ENCODE assay signal across 7 cellular contexts in the genomic region with DNA sequence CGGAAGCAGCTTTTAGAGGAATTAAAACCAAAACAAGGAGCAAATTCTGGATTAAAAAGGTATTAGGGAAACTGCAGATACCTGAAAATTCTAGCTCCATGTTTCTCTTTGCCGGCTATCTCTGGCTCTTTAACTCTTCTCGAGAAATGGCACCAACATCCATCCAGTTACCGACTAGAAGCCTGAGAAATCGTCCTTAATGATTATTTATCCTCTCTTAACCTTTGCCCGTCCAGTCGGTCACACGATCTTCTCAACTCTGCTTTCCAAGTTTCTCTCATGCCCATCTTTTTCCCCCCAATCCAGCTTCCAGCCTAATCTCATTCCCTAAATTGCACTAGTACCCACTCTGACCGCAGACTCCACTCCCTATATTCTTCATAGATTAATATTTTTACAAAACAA. TPM values are rescaled to one million over a fixed set of nuclear protein-coding genes. Genes with fewer than 3 reads are reported as not detected.
A peak's percentile ranks its signal among the peaks of the same experiment; 100 is the strongest.
DNase-seq lines count a peak whose midpoint lies in the region; ATAC-seq and TF ChIP-seq lines count a peak whose summit lies in the region.

No MANE protein-coding gene starts in this region.

- H3K4me1 ChIP-seq in breast epithelium (no peaks in the 10 kb centered on the region), mucosa of descending colon (ENCODE audit: low read depth) (peaks cover 13% of the 10 kb centered on the region)

- TF ChIP-seq CTCF in breast epithelium (IDR thresholded peaks at IDR 0.05), result no peak
- TF ChIP-seq CTCF in mucosa of descending colon (IDR thresholded peaks at IDR 0.05), result no peak

- no peaks in the 10 kb centered on the region for H3K36me3 ChIP-seq in breast epithelium
- H3K36me3 ChIP-seq in mucosa of descending colon (ENCODE audit: low read depth), result no peaks in the 10 kb centered on the region

- peak overlapping the region; percentile 61 to 77 (median 70) for H3K4me3 ChIP-seq in breast epithelium
- H3K4me3 ChIP-seq in mucosa of descending colon, result peak overlapping the region; percentile 52

- intact Hi-C loops in breast epithelium (cut with DNase I; ENCODE audit: low total_unique reads) (no loop called here), mucosa of descending colon (cut with DNase I, micrococcal nuclease) (no loop called here)

- H3K4me1 Mint-ChIP-seq in activated T-cell treated with anti-CD3 and anti-CD28 coated beads, Interleukin-2, amount 50 U/mL, for 72 hours (ENCODE audit: low read depth), result no peaks in the 10 kb centered on the region

- H3K27ac ChIP-seq in breast epithelium, result peak overlapping the region; percentile 94 to 97

- H3K27me3 Mint-ChIP-seq in activated T-cell treated with anti-CD3 and anti-CD28 coated beads, Interleukin-2, amount 50 U/mL, for 72 hours (ENCODE audit: low read depth), result no peaks in the 10 kb centered on the region

- no peaks in the 10 kb centered on the region for H3K27me3 ChIP-seq in breast epithelium

- H3K4me3 Mint-ChIP-seq in activated T-cell treated with anti-CD3 and anti-CD28 coated beads, Interleukin-2, amount 50 U/mL, for 72 hours, result no peak overlapping the region

- no peaks in the 10 kb centered on the region for H3K9me3 ChIP-seq in breast epithelium
- H3K9me3 ChIP-seq in mucosa of descending colon, result no peaks in the 10 kb centered on the region

- ATAC-seq in GM19351 (IDR thresholded peaks at IDR 0.05; ENCODE audit: unreplicated experiment) (peak; percentile 3), HG03175 (IDR thresholded peaks at IDR 0.05; ENCODE audit: unreplicated experiment) (peak; percentile 6), mucosa of descending colon (peak; percentile 7), HG02870 (IDR thresholded peaks at IDR 0.05; ENCODE audit: unreplicated experiment) (no peak)
- ATAC-seq in activated T-cell treated with anti-CD3 and anti-CD28 coated beads, Interleukin-2, amount 50 U/mL, for 72 hours (replicated peaks in 1 of 2), result no peak

- DNase-seq in breast epithelium (ENCODE audit: low spot score in 2 of 2) (no peak), mucosa of descending colon (peak in 1 of 3 donors; percentile 13), HuH-7.5 (ENCODE audit: low spot score) (no peak)
- no peak for DNase-seq in activated T-cell treated with anti-CD3 and anti-CD28 coated beads, Interleukin-2, amount 50 U/mL, for 72 hours

- H3K9me3 Mint-ChIP-seq in activated T-cell treated with anti-CD3 and anti-CD28 coated beads, Interleukin-2, amount 50 U/mL, for 72 hours, result no peaks in the 10 kb centered on the region

- H3K27ac Mint-ChIP-seq in activated T-cell treated with anti-CD3 and anti-CD28 coated beads, Interleukin-2, amount 50 U/mL, for 72 hours, result no peak overlapping the region

- H3K36me3 Mint-ChIP-seq in activated T-cell treated with anti-CD3 and anti-CD28 coated beads, Interleukin-2, amount 50 U/mL, for 72 hours (ENCODE audit: insufficient read depth in 2 of 2), result peaks cover 2 to 15% of the 10 kb centered on the region in 2 donors

- TF ChIP-seq POLR2A in breast epithelium (IDR thresholded peaks at IDR 0.05), result no peak

RNA-seq across cellular contexts. Expression of gene SGO1, which starts 0.6 kb away (rescaled TPM):
- total RNA-seq in breast epithelium (1 to 10 TPM in 1 of 3 donors, under 1 TPM in 1, not detected in 1; 0.80 to 1.5 TPM), mucosa of descending colon (1 to 10 TPM; 1.6 to 6.6 (median 2.1) TPM)
- total RNA-seq in activated T-cell treated with anti-CD3 and anti-CD28 coated beads, Interleukin-2, amount 50 U/mL, for 72 hours, result 10 to 100 TPM; 27.8 to 31.5 TPM

Comparison
In these comparisons a context has a peak if more than half of its experiments do, and no peak if none do; other contexts are left out.
1. ATAC-seq: peak in GM19351 (single experiment), HG03175 (single experiment) and mucosa of descending colon (single experiment); none in activated T-cell treated with anti-CD3 and anti-CD28 coated beads, Interleukin-2, amount 50 U/mL, for 72 hours (0 of 2) and HG02870 (single experiment).